Comparison of ENCODE assay signal across 25 cellular contexts in genomic region chr3:55143336-55143735, GRCh38.
"Had no signal": no experiment of that assay in that cellular context is flagged by ENCODE, and none has a peak within 500 bp of the region (broad histone marks: within the 10 kb centered on the region; RNA-seq: fewer than 3 reads in every experiment).

No MANE protein-coding gene starts in this region.

- H3K4me3 ChIP-seq: body of pancreas, cardiac muscle cell, colonic mucosa, left ventricle myocardium inferior, lung, psoas muscle, right atrium auricular region, spleen, suprapubic skin, tibial artery, upper lobe of right lung had no signal

- H3K36me3 ChIP-seq: cardiac muscle cell, colonic mucosa, left ventricle myocardium inferior, right atrium auricular region, spleen, suprapubic skin, tibial artery, upper lobe of right lung had no signal

- H3K27me3 Mint-ChIP-seq: activated naive CD8-positive, alpha-beta T cell had no signal

- H3K27me3 ChIP-seq: body of pancreas, colonic mucosa, right atrium auricular region, spleen, tibial artery, upper lobe of right lung had no signal

- H3K9me3 Mint-ChIP-seq: nephron progenitor cell had no signal

- H3K4me1 ChIP-seq: body of pancreas, colonic mucosa, parathyroid adenoma, psoas muscle, right atrium auricular region, spleen, upper lobe of right lung had no signal

- H3K9ac ChIP-seq: parathyroid adenoma had no signal

- H3K36me3 Mint-ChIP-seq: activated naive CD8-positive, alpha-beta T cell had no signal

- H3K9me3 ChIP-seq: body of pancreas, colonic mucosa, left ventricle myocardium inferior, psoas muscle, right atrium auricular region, spleen, suprapubic skin, tibial artery, upper lobe of right lung had no signal

- ATAC-seq: activated CD4-positive, CD25-positive, alpha-beta regulatory T cell treated with anti-CD3 and anti-CD28 coated beads, Interleukin-2, amount 50 U/mL, for 24 hours; body of pancreas; psoas muscle; upper lobe of right lung had no signal

- H3K27ac Mint-ChIP-seq: activated naive CD8-positive, alpha-beta T cell; nephron progenitor cell had no signal

- H3K4me3 Mint-ChIP-seq: activated naive CD8-positive, alpha-beta T cell; nephron progenitor cell had no signal

- H3K27ac ChIP-seq: body of pancreas, cardiac muscle cell, colonic mucosa, left ventricle myocardium inferior, parathyroid adenoma, psoas muscle, right atrium auricular region, spleen, suprapubic skin, tibial artery, upper lobe of right lung, VCaP had no signal

- DNase-seq: activated CD4-positive, alpha-beta T cell treated with anti-CD3 and anti-CD28 coated beads for 48 hours; activated CD4-positive, alpha-beta T cell treated with anti-CD3 and anti-CD28 coated beads, Interleukin-2, amount 50 U/mL, for 48 hours; activated CD8-positive, alpha-beta memory T cell treated with anti-CD3 and anti-CD28 coated beads for 24 hours; activated effector memory CD4-positive, alpha-beta T cell treated with Interleukin-2 at 50 U/mL for 16 hours; activated naive CD4-positive, alpha-beta T cell treated with Interleukin-2 at 50 U/mL for 16 hours; anterior cingulate cortex; body of pancreas; cerebellar nuclear complex; colonic mucosa; effector memory CD4-positive, alpha-beta T cell; left ventricle myocardium inferior; nephron progenitor cell; psoas muscle; spleen; stimulated activated naive CD4-positive, alpha-beta T cell; tibial artery; upper lobe of right lung had no signal

- H3K79me2 ChIP-seq: parathyroid adenoma had no signal

- H2AFZ ChIP-seq: parathyroid adenoma had no signal
